12 cellular contexts compared by ENCODE assay signal in genomic region chr7:4650471-4651047, GRCh38. TPM values are rescaled to one million over a fixed set of nuclear protein-coding genes. Genes with fewer than 3 reads are reported as not detected.
DNase-seq lines count a peak whose midpoint lies in the region; ATAC-seq and TF ChIP-seq lines count a peak whose summit lies in the region.
"Had no signal": no experiment of that assay in that cellular context is flagged by ENCODE, and none has a peak within 500 bp of the region (broad histone marks: within the 10 kb centered on the region; RNA-seq: fewer than 3 reads in every experiment).

No MANE protein-coding gene starts in this region.

- DNase-seq in G401 (ENCODE audit: low spot score) (peak; percentile 8), cardiac fibroblast (ENCODE audit: low read depth in 2 of 2) (peak; percentile 48 to 79), renal cortical epithelial cell (ENCODE audit: low read depth) (peak; percentile 19), KBM-7 (no peak)
- DNase-seq in activated CD8-positive, alpha-beta memory T cell treated with anti-CD3 and anti-CD28 coated beads for 24 hours, result no peak
- DNase-seq: activated CD4-positive, alpha-beta T cell treated with anti-CD3 and anti-CD28 coated beads, Interleukin-2, amount 10 ng/mL, durations not matched to agents 7 days and 5 days; NCI-H2081 had no signal

- ATAC-seq in GM21723 (IDR thresholded peaks at IDR 0.05; ENCODE audit: unreplicated experiment) (no peak), GM19463 (IDR thresholded peaks at IDR 0.05; ENCODE audit: unreplicated experiment) (no peak)

- in situ Hi-C loops in G401 (cut with HindIII; ENCODE audit: low sequenced_read_pairs), result no loop called here
- in situ Hi-C loops in KBM-7 (cut with MboI; ENCODE audit: low pct_unique_long_range_greater_than_20kb, low sequenced_read_pairs), result no loop called here

- no peak overlapping the region for H3K27ac ChIP-seq in iPS-20b (ENCODE audit: low read length)
- H3K27ac ChIP-seq: parathyroid adenoma, SJCRH30 had no signal

- no peak for TF ChIP-seq CTCF in cardiac fibroblast (IDR thresholded peaks at IDR 0.05; ENCODE audit: low read depth, low read length)

- no peaks in the 10 kb centered on the region for H3K9me3 ChIP-seq in iPS-20b (ENCODE audit: insufficient read depth, low read depth, low read length)
- H3K9me3 ChIP-seq: SJCRH30 had no signal

- H3K36me3 ChIP-seq in iPS-20b (ENCODE audit: insufficient read depth, low read depth, low read length), result no peaks in the 10 kb centered on the region
- H3K36me3 ChIP-seq: SJCRH30 had no signal

- H3K4me3 ChIP-seq in cardiac fibroblast (replicated peaks in 1 of 2; ENCODE audit: low read depth in 2 of 2, low read length in 2 of 2) (no peak overlapping the region), iPS-20b (ENCODE audit: low read length) (no peak overlapping the region)
- H3K4me3 ChIP-seq: SJCRH30 had no signal

- no peaks in the 10 kb centered on the region for H3K4me1 ChIP-seq in iPS-20b (ENCODE audit: insufficient read depth, low read length)
- H3K4me1 ChIP-seq: parathyroid adenoma, SJCRH30 had no signal

- H3K9ac ChIP-seq in iPS-20b (ENCODE audit: low read depth, low read length), result peak overlapping the region; percentile 54; the same call in 1 of the 2 replicates
- H3K9ac ChIP-seq: parathyroid adenoma had no signal

- no peaks in the 10 kb centered on the region; the same call in 1 of the 2 replicates for H3K27me3 ChIP-seq in iPS-20b (ENCODE audit: insufficient read depth, low read length)
- H3K27me3 ChIP-seq: SJCRH30 had no signal

RNA-seq across cellular contexts. Expression of gene FOXK1, which starts 31.5 kb away (rescaled TPM):
- total RNA-seq in G401 (2014; rRNA removed; shearing (Covaris generic)), result 13.4 and 20.8 TPM in 2 replicates
- 24.3 and 45.8 TPM in 2 replicates for total RNA-seq in renal cortical epithelial cell

Comparison
In these comparisons a context has a peak if more than half of its experiments do, and no peak if none do; other contexts are left out.
1. DNase-seq: peak in G401 (single experiment), cardiac fibroblast (2 of 2) and renal cortical epithelial cell (single experiment); none in activated CD8-positive, alpha-beta memory T cell treated with anti-CD3 and anti-CD28 coated beads for 24 hours (single experiment) and KBM-7 (single experiment).